ENCODE assay signal across 7 cellular contexts in the genomic region with DNA sequence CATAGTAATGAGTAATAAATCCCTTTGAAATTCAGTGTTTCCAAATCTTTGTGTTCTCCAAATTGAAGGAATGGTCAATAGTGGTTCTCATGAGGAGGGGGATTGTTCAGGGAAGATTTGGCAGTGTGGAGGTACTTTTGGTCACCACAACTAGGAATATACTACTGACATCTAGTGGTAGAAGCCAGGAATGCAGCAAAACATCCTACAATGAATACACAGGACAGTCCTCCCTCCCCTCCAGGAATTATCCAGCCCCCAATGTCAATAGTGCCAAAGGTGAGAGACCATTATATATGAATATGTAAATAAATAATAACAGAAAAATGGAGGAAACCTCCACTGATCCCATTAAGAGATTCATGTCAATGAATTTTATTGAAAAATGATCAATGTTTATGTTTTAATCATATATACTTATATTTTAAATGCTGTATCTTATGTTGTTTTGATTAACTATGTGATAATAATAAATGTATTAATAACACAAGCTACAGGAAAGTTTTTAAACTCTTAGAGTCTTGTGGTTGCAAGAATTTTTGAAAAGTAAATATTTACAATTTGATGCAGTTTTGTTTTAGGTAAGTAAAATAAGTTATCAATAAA. TPM values are rescaled to one million over a fixed set of nuclear protein-coding genes. Genes with fewer than 3 reads are reported as not detected.
DNase-seq lines count a peak whose midpoint lies in the region; ATAC-seq, FAIRE-seq and TF ChIP-seq lines count a peak whose summit lies in the region.

No MANE protein-coding gene starts in this region.

- FAIRE-seq in GM19239 (lab: Jason Lieb, UNC), result peak; percentile 8

- H3K27ac ChIP-seq in DOHH2 (ENCODE audit: low read depth, low read length), result no peak overlapping the region

- ATAC-seq in WTC11, result peak; percentile 52

- POLR2A ChIA-PET in WTC11 (lab: Charles Lee), result no interaction called here

- no peak overlapping the region for H3K4me3 Mint-ChIP-seq in WTC11

- H3K4me3 ChIP-seq in DOHH2 (ENCODE audit: low read length) (no peak overlapping the region), MG63 (no peak overlapping the region)

- no peaks in the 10 kb centered on the region for H3K79me2 ChIP-seq in DOHH2 (ENCODE audit: control insufficient read depth, low read length)

- H3K27me3 Mint-ChIP-seq in WTC11 (ENCODE audit: low read depth), result no peaks in the 10 kb centered on the region

- no peak overlapping the region for H3K27ac Mint-ChIP-seq in WTC11

- no peaks in the 10 kb centered on the region for H3F3A ChIP-seq in DOHH2 (ENCODE audit: control insufficient read depth, insufficient read depth)

- no peaks in the 10 kb centered on the region for H3K9me3 Mint-ChIP-seq in WTC11

- H3K27me3 ChIP-seq in DOHH2 (ENCODE audit: control insufficient read depth, low read length) (no peaks in the 10 kb centered on the region), MG63 (no peaks in the 10 kb centered on the region)

- DNase-seq in GM19239 (ENCODE audit: insufficient read length, low spot score) (peak; percentile 5), NCI-H1417 treated with DMSO at 0.1 percent for 48 hours (lab: John Stamatoyannopoulos, UW) (peak; percentile 47), WTC11 (ENCODE audit: low spot score) (no peak), iPS DF 4.7 (ENCODE audit: extremely low read depth, low spot score) (peak; percentile 38), superior temporal gyrus (ENCODE audit: extremely low spot score) (peak; percentile 68), MG63 (no peak)

- no peaks in the 10 kb centered on the region for H3K36me3 ChIP-seq in DOHH2 (ENCODE audit: control insufficient read depth, low read length)
- H3K36me3 ChIP-seq in MG63, result no peaks in the 10 kb centered on the region

- H3K4me1 ChIP-seq in DOHH2 (ENCODE audit: control insufficient read depth, low read length), result no peaks in the 10 kb centered on the region

- peak; percentile 50 for TF ChIP-seq CTCF in DOHH2 (IDR thresholded peaks at IDR 0.05; ENCODE audit: low read depth, low read length, poor library complexity, severe bottlenecking)
- peak; percentile 56 for TF ChIP-seq CTCF in WTC11 (IDR thresholded peaks at IDR 0.05)

- no peaks in the 10 kb centered on the region for H3K9me3 ChIP-seq in DOHH2 (ENCODE audit: control insufficient read depth, insufficient read depth, low read length)
- no peaks in the 10 kb centered on the region for H3K9me3 ChIP-seq in MG63

- CTCF ChIA-PET in WTC11 (lab: Charles Lee), result interaction anchor here (1.1 to 1.2 kb wide), 4 partner anchors 62 to 74 kb away, joined by 3 to 6 read pairs (median 4); no protein-coding TSS in a partner anchor

- H4K20me1 ChIP-seq in DOHH2 (ENCODE audit: control insufficient read depth, insufficient read depth, low read depth, low read length), result no peaks in the 10 kb centered on the region

- no peak overlapping the region for H3K4me2 ChIP-seq in DOHH2 (ENCODE audit: low read length)

- no peaks in the 10 kb centered on the region for H3K4me1 Mint-ChIP-seq in WTC11

- H3K36me3 Mint-ChIP-seq in WTC11, result no peaks in the 10 kb centered on the region

- no peaks in the 10 kb centered on the region for H3K9me2 ChIP-seq in DOHH2 (replicated peaks; ENCODE audit: control insufficient read depth, low read length)

TF ChIP-seq in WTC11, 78 proteins besides CTCF, POLR2A, EP300 and RAD21 (continues in another document):
- TF ChIP-seq, protein P1, sequence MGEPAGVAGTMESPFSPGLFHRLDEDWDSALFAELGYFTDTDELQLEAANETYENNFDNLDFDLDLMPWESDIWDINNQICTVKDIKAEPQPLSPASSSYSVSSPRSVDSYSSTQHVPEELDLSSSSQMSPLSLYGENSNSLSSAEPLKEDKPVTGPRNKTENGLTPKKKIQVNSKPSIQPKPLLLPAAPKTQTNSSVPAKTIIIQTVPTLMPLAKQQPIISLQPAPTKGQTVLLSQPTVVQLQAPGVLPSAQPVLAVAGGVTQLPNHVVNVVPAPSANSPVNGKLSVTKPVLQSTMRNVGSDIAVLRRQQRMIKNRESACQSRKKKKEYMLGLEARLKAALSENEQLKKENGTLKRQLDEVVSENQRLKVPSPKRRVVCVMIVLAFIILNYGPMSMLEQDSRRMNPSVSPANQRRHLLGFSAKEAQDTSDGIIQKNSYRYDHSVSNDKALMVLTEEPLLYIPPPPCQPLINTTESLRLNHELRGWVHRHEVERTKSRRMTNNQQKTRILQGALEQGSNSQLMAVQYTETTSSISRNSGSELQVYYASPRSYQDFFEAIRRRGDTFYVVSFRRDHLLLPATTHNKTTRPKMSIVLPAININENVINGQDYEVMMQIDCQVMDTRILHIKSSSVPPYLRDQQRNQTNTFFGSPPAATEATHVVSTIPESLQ (CRISPR knock-in tag; IDR thresholded peaks at IDR 0.05), result no peak
- TF ChIP-seq, protein P2, sequence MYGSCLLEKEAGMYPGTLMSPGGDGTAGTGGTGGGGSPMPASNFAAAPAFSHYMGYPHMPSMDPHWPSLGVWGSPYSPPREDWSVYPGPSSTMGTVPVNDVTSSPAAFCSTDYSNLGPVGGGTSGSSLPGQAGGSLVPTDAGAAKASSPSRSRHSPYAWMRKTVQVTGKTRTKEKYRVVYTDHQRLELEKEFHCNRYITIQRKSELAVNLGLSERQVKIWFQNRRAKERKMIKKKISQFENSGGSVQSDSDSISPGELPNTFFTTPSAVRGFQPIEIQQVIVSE (CRISPR knock-in tag; IDR thresholded peaks at IDR 0.05; ENCODE audit: borderline replicate concordance), result no peak
- TF ChIP-seq ZNF532 (CRISPR knock-in tag; IDR thresholded peaks at IDR 0.05; ENCODE audit: borderline replicate concordance), result no peak
- no peak for TF ChIP-seq SMAD3 (CRISPR knock-in tag; IDR thresholded peaks at IDR 0.05; ENCODE audit: borderline replicate concordance)
- TF ChIP-seq HMGXB4 (CRISPR knock-in tag; IDR thresholded peaks at IDR 0.05), result no peak
- TF ChIP-seq PREB (CRISPR knock-in tag; IDR thresholded peaks at IDR 0.05; ENCODE audit: borderline replicate concordance), result no peak
- TF ChIP-seq ESRRA (CRISPR knock-in tag; IDR thresholded peaks at IDR 0.05; ENCODE audit: borderline replicate concordance), result no peak
- TF ChIP-seq GABPB1 (CRISPR knock-in tag; IDR thresholded peaks at IDR 0.05), result no peak
- no peak for TF ChIP-seq ATF3 (CRISPR knock-in tag; conservative IDR thresholded peaks at IDR 0.05)
- TF ChIP-seq FOXP1 (CRISPR knock-in tag; IDR thresholded peaks at IDR 0.05; ENCODE audit: borderline replicate concordance), result no peak

RNA-seq across cellular contexts. Expression of gene FAM9A, which starts 14.4 kb away (rescaled TPM):
- total RNA-seq in WTC11 (2021), result not detected in 3 replicates
- total RNA-seq in MG63 (2014; rRNA removed; shearing (Covaris generic); ENCODE audit: low replicate concordance), result not detected in 2 replicates

Comparison
In these comparisons a context has a peak if more than half of its experiments do, and no peak if none do; other contexts are left out.
1. DNase-seq: peak in GM19239 (single experiment), NCI-H1417 treated with DMSO at 0.1 percent for 48 hours (single experiment), iPS DF 4.7 (single experiment) and superior temporal gyrus (single experiment); none in WTC11 (single experiment) and MG63 (single experiment).